ENCODE assay signal across 6 cellular contexts in genomic region chr19:58326501-58326913, GRCh38. TPM values are rescaled to one million over a fixed set of nuclear protein-coding genes. Genes with fewer than 3 reads are reported as not detected.
DNase-seq lines count a peak whose midpoint lies in the region; ATAC-seq, FAIRE-seq and TF ChIP-seq lines count a peak whose summit lies in the region.

No MANE protein-coding gene starts in this region.

- no peak for TF ChIP-seq CTCF in astrocyte (IDR thresholded peaks at IDR 0.05; ENCODE audit: insufficient read depth, low read depth, low read length)

- H3K36me3 Mint-ChIP-seq in astrocyte (ENCODE audit: low read depth, unreplicated experiment): peaks cover 6% of the 10 kb centered on the region

- peak overlapping the region; percentile 88 for H3K9ac ChIP-seq in astrocyte (ENCODE audit: low read length)

- H3K4me1 ChIP-seq in astrocyte (ENCODE audit: insufficient read depth, low read length): peaks cover 26% of the 10 kb centered on the region
- H3K4me1 ChIP-seq in muscle layer of duodenum (ENCODE audit: control insufficient read depth in 1 of 2, insufficient read depth in 2 of 2, low read length in 2 of 2): peaks cover 6 to 22% of the 10 kb centered on the region in 2 donors

- H3K27ac ChIP-seq in astrocyte (ENCODE audit: low read depth, low read length) (peak overlapping the region; percentile 77), muscle layer of duodenum (ENCODE audit: low read length) (peak overlapping the region; percentile 85)

- no peak for ATAC-seq in HG02763 (IDR thresholded peaks at IDR 0.05; ENCODE audit: unreplicated experiment)

- H3K4me3 ChIP-seq in GM08714 (ENCODE audit: low read length) (peak overlapping the region; percentile 71), astrocyte (ENCODE audit: insufficient read depth, low read depth, low read length) (peak overlapping the region; percentile 84), muscle layer of duodenum (ENCODE audit: low read depth in 1 of 2, low read length in 2 of 2) (peak overlapping the region; percentile 84 to 98)

- H3K4me1 Mint-ChIP-seq in astrocyte (ENCODE audit: low read depth, unreplicated experiment): peaks cover 7% of the 10 kb centered on the region

- H3K27me3 ChIP-seq in astrocyte (ENCODE audit: insufficient read depth, low read length): no peaks in the 10 kb centered on the region
- H3K27me3 ChIP-seq in muscle layer of duodenum (ENCODE audit: low read depth, low read length): no peaks in the 10 kb centered on the region

- DNase-seq in astrocyte (ENCODE audit: low read depth) (no peak), T1000 (lab: John Stamatoyannopoulos, UW) (no peak)
- DNase-seq in activated naive CD4-positive, alpha-beta T cell treated with anti-CD3 and anti-CD28 coated beads, Interleukin-2, amount 50 U/mL, for 16 hours: no peak

- no peak for FAIRE-seq in astrocyte (lab: Jason Lieb, UNC)

- H3K27me3 Mint-ChIP-seq in astrocyte (ENCODE audit: low read depth, unreplicated experiment): no peaks in the 10 kb centered on the region

- no peak overlapping the region for H3K27ac Mint-ChIP-seq in astrocyte (ENCODE audit: unreplicated experiment)

- H3K79me2 ChIP-seq in astrocyte (ENCODE audit: insufficient read depth, low read length): peaks cover 49% of the 10 kb centered on the region

- peak overlapping the region; percentile 88 for H3K4me2 ChIP-seq in astrocyte (ENCODE audit: low read length)

- no peak overlapping the region for H3K4me3 Mint-ChIP-seq in astrocyte (ENCODE audit: unreplicated experiment)

- peaks cover 44% of the 10 kb centered on the region for H4K20me1 ChIP-seq in astrocyte (ENCODE audit: insufficient read depth, low read length)

- H3K36me3 ChIP-seq in astrocyte (ENCODE audit: insufficient read depth, low read length) (no peaks in the 10 kb centered on the region), muscle layer of duodenum (ENCODE audit: control insufficient read depth in 1 of 2, insufficient read depth in 2 of 2, low read length in 2 of 2) (peaks cover 0 to 2% of the 10 kb centered on the region in 2 donors)

- H3K9me3 ChIP-seq in astrocyte (ENCODE audit: insufficient read depth, low read depth, low read length) (no peaks in the 10 kb centered on the region), muscle layer of duodenum (ENCODE audit: control insufficient read depth in 1 of 2, low read length in 2 of 2) (no peaks in the 10 kb centered on the region)

- H2AFZ ChIP-seq in astrocyte (ENCODE audit: low read depth, low read length): peak overlapping the region; percentile 90

- H3K9me3 Mint-ChIP-seq in astrocyte (ENCODE audit: unreplicated experiment): no peaks in the 10 kb centered on the region

RNA-seq across cellular contexts. Expression of gene ZSCAN22, which starts 0.3 kb away (rescaled TPM):
- total RNA-seq in astrocyte: 2.7 and 3.1 TPM in 2 replicates

RNA-seq across cellular contexts. Expression of gene ERVK3-1, which starts 21.3 kb away (rescaled TPM):
- 34.6 and 40.9 TPM in 2 replicates for total RNA-seq in astrocyte

RNA-seq across cellular contexts. Expression of gene A1BG, which starts 26.8 kb away (rescaled TPM):
- total RNA-seq in astrocyte: 32.3 and 35.9 TPM in 2 replicates

RNA-seq across cellular contexts. Expression of gene ZNF497, which starts 36.0 kb away (rescaled TPM):
- 0.43 and 0.55 TPM in 2 replicates for total RNA-seq in astrocyte

RNA-seq across cellular contexts. Expression of gene ZNF8, which starts 47.8 kb away (rescaled TPM):
- total RNA-seq in astrocyte: 10.0 and 10.4 TPM in 2 replicates
